In genomic region chr22:46042786-46043185, GRCh38 we compare ENCODE assay signal across 1 cellular context.
TF ChIP-seq lines count a peak whose summit lies in the region.

No MANE protein-coding gene starts in this region.

TF ChIP-seq in HepG2, 621 proteins besides CTCF, POLR2A, EP300 and RAD21 (continued from another document):
- TF ChIP-seq ZNF318 (CRISPR knock-in tag; IDR thresholded peaks at IDR 0.05) (no peak), ZNF558 (CRISPR knock-in tag; IDR thresholded peaks at IDR 0.05; ENCODE audit: borderline replicate concordance) (no peak), ZNF431 (CRISPR knock-in tag; IDR thresholded peaks at IDR 0.05; ENCODE audit: borderline replicate concordance, low read depth) (no peak), ZNF496 (CRISPR knock-in tag; IDR thresholded peaks at IDR 0.05; ENCODE audit: insufficient replicate concordance) (no peak), ZNF891 (CRISPR knock-in tag; IDR thresholded peaks at IDR 0.05) (no peak), LCORL (IDR thresholded peaks at IDR 0.05) (no peak), LCORL (CRISPR knock-in tag; IDR thresholded peaks at IDR 0.05) (no peak), ZXDC (CRISPR knock-in tag; IDR thresholded peaks at IDR 0.05) (no peak), IRF1 (CRISPR knock-in tag; IDR thresholded peaks at IDR 0.05; ENCODE audit: low read depth) (no peak), ZNF788 (CRISPR knock-in tag; IDR thresholded peaks at IDR 0.05; ENCODE audit: borderline replicate concordance) (no peak), PRDM4 (CRISPR knock-in tag; IDR thresholded peaks at IDR 0.05; ENCODE audit: borderline replicate concordance) (no peak), PHF21A (CRISPR knock-in tag; IDR thresholded peaks at IDR 0.05) (no peak), HMG20A (CRISPR knock-in tag; IDR thresholded peaks at IDR 0.05; ENCODE audit: borderline replicate concordance) (no peak), ZSCAN20 (CRISPR knock-in tag; IDR thresholded peaks at IDR 0.05; ENCODE audit: borderline replicate concordance) (no peak), KAT2B (IDR thresholded peaks at IDR 0.05; ENCODE audit: borderline replicate concordance, low read depth, low read length) (no peak), TOE1 (CRISPR knock-in tag; IDR thresholded peaks at IDR 0.05) (no peak), ZNF772 (CRISPR knock-in tag; IDR thresholded peaks at IDR 0.05) (no peak), ZHX1 (CRISPR knock-in tag; IDR thresholded peaks at IDR 0.05; ENCODE audit: low read depth) (no peak), ARID4A (CRISPR knock-in tag; IDR thresholded peaks at IDR 0.05; ENCODE audit: borderline replicate concordance) (no peak)
